ENCODE assay signal across 10 cellular contexts in genomic region chr2:127143851-127144782, GRCh38. TPM values are rescaled to one million over a fixed set of nuclear protein-coding genes. Genes with fewer than 3 reads are reported as not detected.
A peak's percentile ranks its signal among the peaks of the same experiment; 100 is the strongest.
DNase-seq lines count a peak whose midpoint lies in the region; ATAC-seq, FAIRE-seq and TF ChIP-seq lines count a peak whose summit lies in the region.
"Had no signal": no experiment of that assay in that cellular context is flagged by ENCODE, and none has a peak within 500 bp of the region (broad histone marks: within the 10 kb centered on the region; RNA-seq: fewer than 3 reads in every experiment).

No MANE protein-coding gene starts in this region.

- no peak overlapping the region for H3K9ac ChIP-seq in kidney (ENCODE audit: low read length in 2 of 2)

- H3K4me1 ChIP-seq in kidney (ENCODE audit: control insufficient read depth in 1 of 2, insufficient read depth in 1 of 2, low read depth in 1 of 2, low read length in 2 of 2) (peaks cover 10 to 12% of the 10 kb centered on the region in 2 donors), stomach (peaks cover 0 to 26% (median 11%) of the 10 kb centered on the region in 4 donors), OCI-LY7 (ENCODE audit: insufficient read depth, low read length, poor library complexity, severe bottlenecking) (no peaks in the 10 kb centered on the region)

- no peak overlapping the region for H2AFZ ChIP-seq in OCI-LY7 (ENCODE audit: low read length)

- WGBS in stomach, 5 donors, result 55 to 66% (median 61%) methylated on average over 11 of the region's 11 CpGs

- no peak for TF ChIP-seq EP300 in stomach (IDR thresholded peaks at IDR 0.05)

- FAIRE-seq in kidney (lab: Jason Lieb, UNC), result no peak

- H3K27me3 ChIP-seq in stomach, result peaks cover 0 to 4% (median 0%) of the 10 kb centered on the region in 3 donors

- TF ChIP-seq CTCF in kidney (IDR thresholded peaks at IDR 0.05; ENCODE audit: borderline replicate concordance, extremely low read depth, insufficient read depth) (no peak), stomach (IDR thresholded peaks at IDR 0.05) (peak in 2 of 7 experiments; percentile 13 to 33), OCI-LY7 (conservative IDR thresholded peaks at IDR 0.05; ENCODE audit: low read length) (no peak)

- intact Hi-C loops in kidney (cut with DNase I) (no loop called here), stomach (cut with DNase I; ENCODE audit: low total_unique reads) (no loop called here), OCI-LY7 (cut with micrococcal nuclease; ENCODE audit: unreplicated experiment) (no loop called here)

- CTCF ChIA-PET in OCI-LY7 (lab: Charles Lee; ENCODE audit: unreplicated experiment), result no interaction called here

- BruUV-seq in OCI-LY7 (replicated peaks; lab: Mats Ljungman, UMichigan), result no TSS peak

- no peak overlapping the region for H3K4me2 ChIP-seq in OCI-LY7 (ENCODE audit: low read length)

- no peaks in the 10 kb centered on the region for H3K79me2 ChIP-seq in OCI-LY7 (ENCODE audit: insufficient read depth, low read depth, low read length)

- H3K9me3 ChIP-seq in kidney (ENCODE audit: control insufficient read depth in 1 of 2, low read length in 2 of 2), result no peaks in the 10 kb centered on the region
- no peaks in the 10 kb centered on the region for H3K9me3 ChIP-seq in stomach
- H3K9me3 ChIP-seq in OCI-LY7 (ENCODE audit: low read length), result no peaks in the 10 kb centered on the region

- ATAC-seq in HG02588 (IDR thresholded peaks at IDR 0.05; ENCODE audit: unreplicated experiment) (no peak), HG03469 (IDR thresholded peaks at IDR 0.05; ENCODE audit: unreplicated experiment) (no peak), GM19467 (IDR thresholded peaks at IDR 0.05; ENCODE audit: unreplicated experiment) (no peak)

- POLR2A ChIA-PET in OCI-LY7 (lab: Charles Lee), result no interaction called here

- H4K20me1 ChIP-seq in OCI-LY7 (ENCODE audit: insufficient read depth, low read length), result no peaks in the 10 kb centered on the region

- H3K27ac ChIP-seq in kidney (ENCODE audit: low read depth in 2 of 2, low read length in 2 of 2) (peak overlapping the region; percentile 20 to 70), stomach (peak overlapping the region in 4 of 5 donors; percentile 22 to 63 (median 41)), OCI-LY7 (ENCODE audit: low read depth, low read length, poor library complexity, severe bottlenecking) (no peak overlapping the region)

- DNase-seq in HPDE6-E6E7 (ENCODE audit: extremely low spot score) (peak; percentile 38), cerebellar cortex (ENCODE audit: low spot score) (peak; percentile 13), kidney (peak; percentile 58), stomach (no peak), OCI-LY7 (ENCODE audit: low spot score) (no peak)
- DNase-seq: activated CD4-positive, alpha-beta T cell treated with anti-CD3 and anti-CD28 coated beads for 4 hours; NCI-H446 treated with DMSO at 0.1 percent for 48 hours had no signal

- H3K4me3 ChIP-seq in kidney (ENCODE audit: low read length in 2 of 2) (no peak overlapping the region), stomach (no peak overlapping the region), OCI-LY7 (ENCODE audit: low read depth, low read length, poor library complexity, severe bottlenecking) (no peak overlapping the region)

- no peaks in the 10 kb centered on the region for H3K36me3 ChIP-seq in kidney (ENCODE audit: control insufficient read depth in 1 of 2, insufficient read depth in 2 of 2, low read length in 2 of 2)
- no peaks in the 10 kb centered on the region for H3K36me3 ChIP-seq in stomach
- no peaks in the 10 kb centered on the region for H3K36me3 ChIP-seq in OCI-LY7 (ENCODE audit: insufficient read depth, low read length)

- H3K9me2 ChIP-seq in OCI-LY7 (ENCODE audit: insufficient read depth, low read length), result no peaks in the 10 kb centered on the region

- no peak for TF ChIP-seq POLR2A in stomach (IDR thresholded peaks at IDR 0.05)

RNA-seq across cellular contexts. Expression of gene BIN1, which starts 37.2 kb away (rescaled TPM):
- 121 TPM for total RNA-seq in kidney
- polyA plus RNA-seq in kidney (ENCODE audit: insufficient read depth, low read depth, low replicate concordance), result 167 TPM
- 100 to 1,000 TPM in 1 of 5 donors, 10 to 100 TPM in 4; 39.1 to 175 (median 45.1) TPM for total RNA-seq in stomach
- 10 to 100 TPM; 47.8 to 49.6 (median 47.8) TPM for polyA plus RNA-seq in stomach
- 1.5 and 3.0 TPM in 2 replicates for total RNA-seq in OCI-LY7 (2014; rRNA removed; shearing (Covaris generic))
- total RNA-seq in OCI-LY7 (2022), result 9.8 and 14.1 TPM in 2 replicates

Comparison
In these comparisons a context has a peak if more than half of its experiments do, and no peak if none do; other contexts are left out.
1. DNase-seq: peak in HPDE6-E6E7 (single experiment), cerebellar cortex (single experiment) and kidney (single experiment); none in stomach (single experiment) and OCI-LY7 (single experiment).